ENCODE assay signal across 8 cellular contexts in genomic region chr1:173868266-173869107, GRCh38. TPM values are rescaled to one million over a fixed set of nuclear protein-coding genes. Genes with fewer than 3 reads are reported as not detected.
A peak's percentile ranks its signal among the peaks of the same experiment; 100 is the strongest.
DNase-seq lines count a peak whose midpoint lies in the region; ATAC-seq and TF ChIP-seq lines count a peak whose summit lies in the region.

Gene ZBTB37 (plus strand): TSS chr1:173868380. CDS start chr1:173870226, 1,846 bp downstream.

- peak; percentile 92 for DNase-seq in BE2C
- DNase-seq in NCI-H69 (lab: John Stamatoyannopoulos, UW) = peak; percentile 95
- DNase-seq in activated CD4-positive, alpha-beta T cell treated with anti-CD3 and anti-CD28 coated beads, Interleukin-2, amount 50 U/mL, for 1 hour = peak; percentile 87
- DNase-seq in dermis blood vessel endothelial cell = peak; percentile 71
- DNase-seq in lung (ENCODE audit: low spot score) = peak; percentile 94
- DNase-seq in stimulated activated CD4-positive, alpha-beta T cell treated with anti-CD3 and anti-CD28 coated beads, TNF-alpha, amount 100 ng/mL, for 4 hours (ENCODE audit: low read depth in 3 of 3) = peak; percentile 88 to 91 (median 88)

- TF ChIP-seq CTCF in BE2C (IDR thresholded peaks at IDR 0.05; ENCODE audit: low read depth, low read length) = no peak
- no peak for TF ChIP-seq CTCF in lung (IDR thresholded peaks at IDR 0.05; ENCODE audit: control extremely low read depth, extremely low read depth)

- peak; percentile 70 for ATAC-seq in GM19395 (IDR thresholded peaks at IDR 0.05; ENCODE audit: unreplicated experiment)
- peak; percentile 46 for ATAC-seq in HG03520 (IDR thresholded peaks at IDR 0.05; ENCODE audit: unreplicated experiment)
- ATAC-seq in lung (ENCODE audit: insufficient read depth, low FRiP score) = peak; percentile 78

- H3K36me3 ChIP-seq in BE2C (peaks cover 42% of the 10 kb centered on the region), lung (ENCODE audit: control insufficient read depth in 2 of 2, insufficient read depth in 2 of 2, low read length in 2 of 2) (peaks cover 4 to 9% of the 10 kb centered on the region in 2 donors)

- peak within 1 kb of the TSS; percentile 95 for H3K4me3 ChIP-seq in BE2C (ENCODE audit: low read depth, low read length)
- peak within 1 kb of the TSS; percentile 77 for H3K4me3 ChIP-seq in lung

- H3K4me1 ChIP-seq in BE2C (peaks cover 12% of the 10 kb centered on the region), lung (ENCODE audit: control insufficient read depth in 2 of 2, insufficient read depth in 2 of 2, low read length in 2 of 2) (peaks cover 7 to 14% of the 10 kb centered on the region in 2 donors)

- peak within 1 kb of the TSS; percentile 90 to 99 for H3K27ac ChIP-seq in lung (ENCODE audit: low read depth in 1 of 2, low read length in 1 of 2)

- WGBS in lung, 2 donors = 0% methylated on average over 37 to 54 of the region's 54 CpGs

- H3K27me3 ChIP-seq in BE2C = no peaks in the 10 kb centered on the region
- no peaks in the 10 kb centered on the region for H3K27me3 ChIP-seq in lung (ENCODE audit: control insufficient read depth, insufficient read depth)

- H3K9me3 ChIP-seq in BE2C (no peaks in the 10 kb centered on the region), lung (ENCODE audit: control insufficient read depth in 2 of 2, insufficient read depth in 1 of 2, low read length in 1 of 2) (no peaks in the 10 kb centered on the region)

RNA-seq across cellular contexts. Expression of gene ZBTB37, which starts in this region (rescaled TPM):
- 2.6 TPM for polyA plus RNA-seq in BE2C (2012; ENCODE audit: insufficient read depth, insufficient read length, low read depth)
- total RNA-seq in dermis blood vessel endothelial cell = 5.5 and 6.0 TPM in 2 replicates
- 10 to 100 TPM; 12.5 to 29.8 TPM for total RNA-seq in lung
- 1 to 10 TPM; 1.6 to 2.1 TPM for polyA plus RNA-seq in lung

Comparison
In these comparisons a context has a peak if more than half of its experiments do, and no peak if none do; other contexts are left out.
1. Peak in every context shown above with its lines: DNase-seq, ATAC-seq, H3K4me3 ChIP-seq and H3K27ac ChIP-seq.